Comparison of ENCODE assay signal across 25 cellular contexts in the genomic region with DNA sequence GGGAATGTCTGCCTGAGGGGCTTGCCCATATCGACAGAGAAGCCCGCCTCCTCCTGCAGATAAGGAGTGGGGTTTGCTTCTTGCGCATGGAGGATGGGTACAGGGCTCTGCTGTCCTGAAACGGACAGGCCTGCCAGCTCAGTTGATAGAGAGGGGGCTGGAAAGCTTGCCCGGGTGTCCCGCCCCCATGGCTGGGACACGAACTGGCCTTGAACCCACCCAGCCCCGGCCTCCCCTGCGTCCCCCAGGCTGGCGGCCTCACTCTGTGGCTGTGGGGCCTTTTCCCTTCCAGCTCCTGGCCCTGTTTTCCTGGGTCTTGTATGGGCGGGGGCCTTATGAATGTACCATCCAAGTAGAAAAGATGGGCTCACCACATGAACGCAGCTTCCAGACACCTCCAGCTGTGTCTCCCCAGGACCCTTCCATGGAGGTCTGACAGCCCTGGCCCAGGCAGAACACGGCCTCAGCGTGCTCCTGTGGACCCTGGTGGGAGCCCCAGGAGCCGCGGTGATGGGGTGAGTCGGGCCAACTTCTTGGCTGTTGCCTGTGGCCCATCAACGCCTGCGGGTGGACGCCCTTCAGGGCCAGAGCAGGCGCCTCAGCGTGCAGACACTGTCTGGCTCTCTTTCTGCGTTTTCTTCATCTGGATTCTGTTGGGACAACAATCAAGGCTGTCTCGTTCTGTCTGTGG. TPM values are rescaled to one million over a fixed set of nuclear protein-coding genes. Genes with fewer than 3 reads are reported as not detected.
"Had no signal": no experiment of that assay in that cellular context is flagged by ENCODE, and none has a peak within 500 bp of the region (broad histone marks: within the 10 kb centered on the region; RNA-seq: fewer than 3 reads in every experiment).

No MANE protein-coding gene starts in this region.

- H3K4me3 ChIP-seq: colonic mucosa, esophagus squamous epithelium, gastroesophageal sphincter, lung, spleen, tibial artery, upper lobe of right lung, vagina had no signal

- H3K27ac ChIP-seq: colonic mucosa, esophagus squamous epithelium, gastroesophageal sphincter, neutrophil, tibial artery, upper lobe of right lung, vagina had no signal

- H3K9me3 ChIP-seq: colonic mucosa, esophagus squamous epithelium, gastroesophageal sphincter, neutrophil, spleen, tibial artery, upper lobe of right lung, vagina had no signal

- H3K36me3 ChIP-seq: colonic mucosa, esophagus squamous epithelium, gastroesophageal sphincter, neutrophil, spleen, tibial artery, upper lobe of right lung, vagina had no signal

- ATAC-seq: gastroesophageal sphincter; sciatic nerve; stimulated activated memory B cell treated with anti-CD40 and anti-IgM and Interleukin-4, amounts not matched to agents 10 μg/mL and 1 μg/mL and 100 μg/mL, for 72 hours; upper lobe of right lung had no signal

- DNase-seq: colonic mucosa; dermis blood vessel endothelial cell; esophagus squamous epithelium; foreskin fibroblast; hippocampal formation; kidney glomerular epithelial cell; mesendoderm; naive B cell; spleen; stimulated activated CD4-positive, alpha-beta T cell treated with anti-CD3 and anti-CD28 coated beads, Interleukin-15, amount 100 ng/mL, for 24 hours; stimulated activated CD4-positive, alpha-beta T cell treated with anti-CD3 and anti-CD28 coated beads, Interleukin-1b, Interleukin-23, amount 100 ng/mL, for 48 hours; stimulated activated CD4-positive, alpha-beta T cell treated with anti-CD3 and anti-CD28 coated beads, Interleukin-4, amount 100 ng/mL, for 24 hours; tibial artery; upper lobe of right lung had no signal

- H3K27me3 ChIP-seq: colonic mucosa, neutrophil, upper lobe of right lung, vagina had no signal

RNA-seq across cellular contexts. Expression of a gene that starts 30.0 kb away (rescaled TPM):
- total RNA-seq: cerebellum, colonic mucosa, dermis blood vessel endothelial cell, epithelial cell of proximal tubule, esophagus squamous epithelium, gastroesophageal sphincter, left lobe of liver, lung, osteocyte, sciatic nerve, spleen, temporal lobe, upper lobe of right lung, vagina had no signal
- polyA plus RNA-seq: lung, spleen had no signal

RNA-seq across cellular contexts. Expression of a gene that starts 39.7 kb away (rescaled TPM):
- total RNA-seq: epithelial cell of proximal tubule had no signal
